Comparison of ENCODE assay signal across 14 cellular contexts in genomic region chr10:118827466-118828155, GRCh38.
DNase-seq lines count a peak whose midpoint lies in the region; ATAC-seq and TF ChIP-seq lines count a peak whose summit lies in the region.
"Had no signal": no experiment of that assay in that cellular context is flagged by ENCODE, and none has a peak within 500 bp of the region (broad histone marks: within the 10 kb centered on the region; RNA-seq: fewer than 3 reads in every experiment).

No MANE protein-coding gene starts in this region.

- no peak for DNase-seq in AG10803 (ENCODE audit: low read depth)
- no peak for DNase-seq in RWPE2 (ENCODE audit: low spot score)
- DNase-seq in iPS-NIHi11 (ENCODE audit: low spot score): peak; percentile 35
- DNase-seq: activated effector memory CD4-positive, alpha-beta T cell treated with Interleukin-2 at 50 U/mL for 16 hours; foreskin fibroblast; kidney; natural killer cell; NCI-H1092; NCI-H524 treated with DMSO at 0.1 percent for 48 hours had no signal

- H3K4me3 ChIP-seq in AG10803 (ENCODE audit: low read length): no peak overlapping the region
- no peak overlapping the region for H3K4me3 ChIP-seq in RWPE2 (ENCODE audit: severe bottlenecking)

- H3K4me1 ChIP-seq in RWPE2 (ENCODE audit: insufficient read depth, poor library complexity, severe bottlenecking): no peaks in the 10 kb centered on the region

- no peak overlapping the region for H3K27ac ChIP-seq in RWPE2 (ENCODE audit: poor library complexity, severe bottlenecking)

- TF ChIP-seq CTCF in AG10803 (conservative IDR thresholded peaks at IDR 0.05; ENCODE audit: low read length) (peak; percentile 15; the same call in 1 of the 2 replicates), GM12872 (IDR thresholded peaks at IDR 0.05; ENCODE audit: insufficient read depth, low read depth, low read length) (peak; percentile 58; the same call in 2 of the 3 replicates), RWPE2 (IDR thresholded peaks at IDR 0.05; ENCODE audit: poor library complexity, severe bottlenecking) (peak; percentile 18)

- H3K36me3 ChIP-seq in RWPE2 (ENCODE audit: low read depth): no peaks in the 10 kb centered on the region

- ATAC-seq in RWPE2 (ENCODE audit: low read depth) (no peak), HG02870 (IDR thresholded peaks at IDR 0.05; ENCODE audit: unreplicated experiment) (no peak), HG02981 (IDR thresholded peaks at IDR 0.05; ENCODE audit: unreplicated experiment) (no peak), GM19452 (IDR thresholded peaks at IDR 0.05; ENCODE audit: unreplicated experiment) (no peak), HG03439 (IDR thresholded peaks at IDR 0.05; ENCODE audit: unreplicated experiment) (no peak)
- ATAC-seq: natural killer cell had no signal

- no peaks in the 10 kb centered on the region for H3K27me3 ChIP-seq in RWPE2 (ENCODE audit: insufficient read depth, poor library complexity, severe bottlenecking)

- H3K9me3 ChIP-seq in RWPE2 (ENCODE audit: severe bottlenecking): no peaks in the 10 kb centered on the region
